Comparison of ENCODE assay signal across 6 cellular contexts in the genomic region with DNA sequence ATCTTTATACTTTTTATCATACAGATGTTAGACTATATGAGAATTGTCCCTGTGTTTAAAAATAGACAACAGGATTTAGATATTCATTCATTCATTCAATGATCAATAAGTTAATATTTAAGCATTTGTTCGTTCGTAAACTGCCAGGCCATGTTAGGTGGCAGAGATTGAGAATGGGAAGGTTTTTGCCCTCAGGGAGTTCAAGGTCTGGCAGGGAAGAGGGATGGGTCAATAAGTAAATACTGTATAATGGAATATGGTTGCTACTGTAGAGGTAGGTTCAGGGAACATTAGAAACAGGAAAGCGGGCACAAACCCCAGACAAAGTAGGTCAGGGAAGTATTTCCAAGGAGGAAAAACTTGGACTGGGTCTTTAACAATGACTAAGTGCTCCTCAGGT.
"Had no signal": no experiment of that assay in that cellular context is flagged by ENCODE, and none has a peak within 500 bp of the region (broad histone marks: within the 10 kb centered on the region; RNA-seq: fewer than 3 reads in every experiment).

No MANE protein-coding gene starts in this region.

- FAIRE-seq: HTR-8/SVneo, K562 had no signal

- H3K27ac ChIP-seq: HL-60 had no signal

- ATAC-seq: K562 had no signal

- DNase-seq: IMR-90, KBM-7, KG1 had no signal

- H3K4me3 ChIP-seq: K562 had no signal
